16 cellular contexts compared by ENCODE assay signal in the genomic region with DNA sequence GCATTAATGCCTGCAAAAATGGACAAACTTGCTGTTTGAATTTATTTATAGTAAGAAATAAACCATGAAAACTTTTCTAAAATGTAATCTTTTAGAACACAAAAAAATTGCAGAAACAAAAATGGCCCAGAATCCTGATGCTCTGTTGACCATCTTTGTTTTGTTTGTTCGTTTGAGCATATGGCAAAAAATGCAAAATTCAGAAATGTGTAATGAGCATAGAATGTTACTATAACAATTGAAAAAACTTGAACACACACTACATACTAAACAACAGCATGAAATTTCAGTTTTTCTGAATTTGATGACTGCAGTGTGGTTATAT. TPM values are rescaled to one million over a fixed set of nuclear protein-coding genes. Genes with fewer than 3 reads are reported as not detected.
DNase-seq lines count a peak whose midpoint lies in the region; ATAC-seq and TF ChIP-seq lines count a peak whose summit lies in the region.
"Had no signal": no experiment of that assay in that cellular context is flagged by ENCODE, and none has a peak within 500 bp of the region (broad histone marks: within the 10 kb centered on the region; RNA-seq: fewer than 3 reads in every experiment).

No MANE protein-coding gene starts in this region.

- H3K9ac ChIP-seq in HUES64 (ENCODE audit: low read depth, low read length) (peak overlapping the region; percentile 55), neural progenitor cell (no peak overlapping the region)

- no peaks in the 10 kb centered on the region for H3K9me3 Mint-ChIP-seq in Caco-2 (ENCODE audit: unreplicated experiment)
- no peaks in the 10 kb centered on the region for H3K9me3 Mint-ChIP-seq in brain
- H3K9me3 Mint-ChIP-seq in neural progenitor cell, result no peaks in the 10 kb centered on the region
- H3K9me3 Mint-ChIP-seq: effector memory CD8-positive, alpha-beta T cell had no signal

- 0 out of 2 replicates have a peak, but pooled peaks cover 3% of the 10 kb centered on the region for H3K4me1 ChIP-seq in Caco-2
- peaks cover 13% of the 10 kb centered on the region for H3K4me1 ChIP-seq in HUES64 (ENCODE audit: insufficient read depth, low read length)
- H3K4me1 ChIP-seq in neural progenitor cell, result peaks cover 32% of the 10 kb centered on the region

- no peaks in the 10 kb centered on the region for H3K27me3 ChIP-seq in Caco-2 (replicated peaks; ENCODE audit: control insufficient read depth, insufficient read depth, low read length)
- no peaks in the 10 kb centered on the region for H3K27me3 ChIP-seq in HUES64 (ENCODE audit: insufficient read depth, low read length)
- H3K27me3 ChIP-seq in neural progenitor cell, result no peaks in the 10 kb centered on the region
- H3K27me3 ChIP-seq: stomach had no signal

- 43% methylated on average over 1 of the region's 1 CpG for WGBS in HUES64

- H3K9me3 ChIP-seq in Caco-2, result no peaks in the 10 kb centered on the region
- no peaks in the 10 kb centered on the region for H3K9me3 ChIP-seq in HUES64 (ENCODE audit: insufficient read depth, low read depth, low read length)
- H3K9me3 ChIP-seq in neural progenitor cell (ENCODE audit: low read depth), result no peaks in the 10 kb centered on the region
- H3K9me3 ChIP-seq: stomach had no signal

- no peak overlapping the region for H2AFZ ChIP-seq in neural progenitor cell (replicated peaks)

- peaks cover 39% of the 10 kb centered on the region for H3K79me2 ChIP-seq in neural progenitor cell (ENCODE audit: low read depth)

- H3K36me3 ChIP-seq in Caco-2 (ENCODE audit: control insufficient read depth, insufficient read depth, low read length) (no peaks in the 10 kb centered on the region; the same call in 1 of the 2 replicates), HUES64 (ENCODE audit: insufficient read depth, low read length) (peaks cover 32% of the 10 kb centered on the region), neural progenitor cell (no peaks in the 10 kb centered on the region)

- H3K36me3 Mint-ChIP-seq in Caco-2 (ENCODE audit: insufficient read depth, unreplicated experiment) (peaks cover 44% of the 10 kb centered on the region), brain (peaks cover 25% of the 10 kb centered on the region), neural progenitor cell (peaks cover 20% of the 10 kb centered on the region)

- no TSS peak for BruUV-seq in Caco-2 (replicated peaks; lab: Mats Ljungman, UMichigan)

- DNase-seq in Caco-2, result no peak
- no peak for DNase-seq in neural progenitor cell (ENCODE audit: low spot score)
- no peak for DNase-seq in GM03348 (ENCODE audit: low spot score)
- DNase-seq in GM19240 (ENCODE audit: insufficient read length, low spot score), result no peak
- DNase-seq in AG08395 (ENCODE audit: low spot score), result no peak
- DNase-seq: activated T-cell treated with anti-CD3 and anti-CD28 coated beads for 4 hours; effector memory CD8-positive, alpha-beta T cell; GF-D8; SIG-M5; stimulated activated CD4-positive, alpha-beta T cell treated with anti-CD3 and anti-CD28 coated beads, Interleukin-4, amount 100 ng/mL, for 24 hours; stomach had no signal

- peak overlapping the region; percentile 89 for H3K27ac ChIP-seq in HUES64 (ENCODE audit: low read depth, low read length)
- peak overlapping the region; percentile 65 for H3K27ac ChIP-seq in neural progenitor cell

- CTCF ChIA-PET in Caco-2 (lab: Charles Lee), result interaction anchor here (1.3 kb wide), 1 partner anchor 14 kb away, joined by 3 read pairs; no protein-coding TSS in a partner anchor

- H3K4me1 Mint-ChIP-seq in Caco-2 (ENCODE audit: low read depth, unreplicated experiment), result peaks cover 6% of the 10 kb centered on the region
- peaks cover 47% of the 10 kb centered on the region for H3K4me1 Mint-ChIP-seq in brain
- peaks cover 35% of the 10 kb centered on the region for H3K4me1 Mint-ChIP-seq in neural progenitor cell

- H3K27me3 Mint-ChIP-seq in Caco-2 (ENCODE audit: insufficient read depth, unreplicated experiment) (no peaks in the 10 kb centered on the region), brain (peaks cover 3% of the 10 kb centered on the region), neural progenitor cell (ENCODE audit: insufficient read depth, low read depth) (peaks cover 4% of the 10 kb centered on the region)
- H3K27me3 Mint-ChIP-seq: effector memory CD8-positive, alpha-beta T cell had no signal

- peak overlapping the region; percentile 70 for H3K27ac Mint-ChIP-seq in Caco-2 (ENCODE audit: unreplicated experiment)
- H3K27ac Mint-ChIP-seq in brain, result peak overlapping the region; percentile 27 to 94 (median 68)
- H3K27ac Mint-ChIP-seq in neural progenitor cell, result no peak overlapping the region
- H3K27ac Mint-ChIP-seq: CD14-positive monocyte had no signal

- POLR2A ChIA-PET in Caco-2 (lab: Charles Lee), result interaction anchor here (1.8 kb wide), 1 partner anchor 15 kb away, joined by 10 read pairs; no protein-coding TSS in a partner anchor

- peaks cover 32% of the 10 kb centered on the region for H3F3A ChIP-seq in neural progenitor cell (ENCODE audit: low read depth)

- intact Hi-C loops in Caco-2 (cut with micrococcal nuclease; ENCODE audit: unreplicated experiment), result loop anchor here (1.0 kb wide), 1 partner anchor 14 kb away; no protein-coding TSS in a partner anchor

- TF ChIP-seq CTCF in Caco-2 (IDR thresholded peaks at IDR 0.05; ENCODE audit: insufficient read depth in 1 of 2, low read depth in 1 of 2, low read length in 1 of 2, severe bottlenecking in 1 of 2, unreplicated experiment in 1 of 2) (no peak), brain (conservative IDR thresholded peaks at IDR 0.05) (no peak), neural progenitor cell (IDR thresholded peaks at IDR 0.05) (no peak)

- peaks cover 38% of the 10 kb centered on the region for H4K20me1 ChIP-seq in neural progenitor cell (ENCODE audit: low read depth)

- H3K4me2 ChIP-seq in neural progenitor cell, result peak overlapping the region; percentile 75

- H3K4me3 Mint-ChIP-seq in Caco-2 (ENCODE audit: unreplicated experiment) (peak overlapping the region; percentile 89), brain (peak overlapping the region; percentile 65 to 99 (median 75)), neural progenitor cell (peak overlapping the region; percentile 75)
- H3K4me3 Mint-ChIP-seq: CD14-positive monocyte had no signal

- H3K4me3 ChIP-seq in Caco-2 (ENCODE audit: low read depth, low read length) (peak overlapping the region; percentile 30), HUES64 (ENCODE audit: low read length) (peak overlapping the region; percentile 44), neural progenitor cell (peak overlapping the region; percentile 36)
- H3K4me3 ChIP-seq: lung had no signal

- ATAC-seq in GM19035 (IDR thresholded peaks at IDR 0.05; ENCODE audit: unreplicated experiment), result no peak
- ATAC-seq: effector memory CD8-positive, alpha-beta T cell had no signal

RNA-seq across cellular contexts. Expression of gene KPNA2, which starts 1.1 kb away (rescaled TPM):
- total RNA-seq in Caco-2 (2022) (324 and 339 TPM in 2 replicates), neural progenitor cell (ENCODE audit: low replicate concordance) (480 and 549 TPM in 2 replicates)
- polyA plus RNA-seq in HUES64 (2013, experiment 1 of 2), result 365 TPM
- 396 TPM for polyA plus RNA-seq in HUES64 (2013, experiment 2 of 2)
- 168 TPM for polyA plus RNA-seq in brain (ENCODE audit: insufficient read depth, low read depth, low replicate concordance)

RNA-seq across cellular contexts. Expression of gene C17orf58, which starts 38.1 kb away (rescaled TPM):
- total RNA-seq in Caco-2 (2022) (13.5 and 14.4 TPM in 2 replicates), neural progenitor cell (ENCODE audit: low replicate concordance) (34.3 and 43.9 TPM in 2 replicates)
- 16.0 TPM for polyA plus RNA-seq in HUES64 (2013, experiment 1 of 2)
- polyA plus RNA-seq in HUES64 (2013, experiment 2 of 2), result 20.2 TPM
- 27.5 TPM for polyA plus RNA-seq in brain (ENCODE audit: insufficient read depth, low read depth, low replicate concordance)
